Comparison of ENCODE assay signal across 9 cellular contexts in the genomic region with DNA sequence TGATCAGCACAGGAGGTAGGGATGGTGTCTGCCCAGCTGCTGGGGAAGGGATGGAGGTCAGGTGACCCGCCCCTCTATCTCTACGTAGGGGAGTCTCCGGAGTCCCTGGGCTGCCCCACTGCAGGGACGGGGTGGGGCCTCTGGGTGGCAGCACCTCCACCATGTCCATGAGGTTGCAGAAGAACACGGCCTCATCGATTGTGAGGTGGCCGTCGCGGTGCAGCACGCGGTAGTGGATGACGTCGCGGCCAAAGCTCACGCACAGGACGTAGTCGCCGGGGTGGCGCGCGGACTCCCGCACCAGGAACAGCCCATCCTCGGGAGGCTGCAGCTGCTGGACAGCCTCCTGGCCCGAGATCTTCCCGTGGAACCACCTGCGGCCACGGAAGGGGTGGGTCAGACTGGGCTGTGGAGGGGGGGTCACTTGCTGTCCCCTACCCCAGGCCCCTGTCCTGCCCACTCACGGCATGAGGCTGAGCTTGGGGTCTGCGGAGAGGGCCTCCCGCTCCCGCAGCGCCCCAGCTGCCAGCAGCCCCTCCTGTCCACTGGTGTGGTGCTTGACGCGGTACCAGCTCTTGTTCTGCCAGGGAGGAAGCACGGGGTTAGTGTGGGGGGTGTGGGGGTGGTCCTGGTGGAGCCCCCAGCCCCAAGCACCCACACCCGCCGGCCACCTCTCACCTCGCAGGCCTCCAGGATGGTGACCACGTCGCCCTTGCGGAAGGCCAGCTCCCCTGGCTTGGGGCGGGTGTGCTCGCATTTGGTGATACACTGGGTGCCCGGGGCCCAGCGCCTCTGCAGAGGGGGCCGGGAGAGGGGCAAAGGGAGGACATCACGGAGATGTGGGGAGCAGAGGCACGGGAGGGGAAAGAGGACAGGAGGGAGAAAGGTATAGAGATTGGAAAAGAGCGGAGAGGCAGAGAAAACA. TPM values are rescaled to one million over a fixed set of nuclear protein-coding genes. Genes with fewer than 3 reads are reported as not detected.
DNase-seq lines count a peak whose midpoint lies in the region; ATAC-seq and TF ChIP-seq lines count a peak whose summit lies in the region.
"Had no signal": no experiment of that assay in that cellular context is flagged by ENCODE, and none has a peak within 500 bp of the region (broad histone marks: within the 10 kb centered on the region; RNA-seq: fewer than 3 reads in every experiment).

No MANE protein-coding gene starts in this region.

- no peak overlapping the region for H3K4me3 ChIP-seq in gastrocnemius medialis

- TF ChIP-seq CTCF in foreskin keratinocyte (conservative IDR thresholded peaks at IDR 0.05) (peak; percentile 50), gastrocnemius medialis (IDR thresholded peaks at IDR 0.05 in 4 of 5, conservative IDR thresholded peaks at IDR 0.05 in 1 of 5) (peak in 2 of 5 experiments; percentile 12)

- H3K36me3 ChIP-seq in gastrocnemius medialis: no peaks in the 10 kb centered on the region

- H3K27me3 ChIP-seq in foreskin keratinocyte (peaks cover 41% of the 10 kb centered on the region), gastrocnemius medialis (peaks cover 29 to 46% (median 42%) of the 10 kb centered on the region in 3 donors)

- TF ChIP-seq POLR2A in gastrocnemius medialis (IDR thresholded peaks at IDR 0.05): no peak

- H3K9me3 ChIP-seq in gastrocnemius medialis: peaks cover 0 to 19% (median 3%) of the 10 kb centered on the region in 3 donors

- no peak overlapping the region for H3K27ac ChIP-seq in foreskin keratinocyte
- H3K27ac ChIP-seq in gastrocnemius medialis: no peak overlapping the region
- H3K27ac ChIP-seq: epithelial cell of prostate had no signal

- peak; percentile 12 for ATAC-seq in foreskin keratinocyte
- no peak for ATAC-seq in gastrocnemius medialis

- peak; percentile 46 for TF ChIP-seq RAD21 in Ishikawa (IDR thresholded peaks at IDR 0.05; ENCODE audit: low read depth)

- intact Hi-C loops in gastrocnemius medialis (cut with DNase I; ENCODE audit: low total_unique reads): no loop called here

- DNase-seq in activated CD4-positive, alpha-beta T cell treated with anti-CD3 and anti-CD28 coated beads, Interleukin-2, amount 50 U/mL, for 48 hours: peak; percentile 43 to 54
- DNase-seq in foreskin keratinocyte (no peak), gastrocnemius medialis (no peak), NCI-H510A treated with DMSO at 0.1 percent for 48 hours (lab: John Stamatoyannopoulos, UW) (no peak), NCI-H146 treated with DMSO at 0.1 percent for 48 hours (lab: John Stamatoyannopoulos, UW; ENCODE audit: unreplicated experiment) (no peak)
- DNase-seq in stimulated activated CD8-positive, alpha-beta memory T cell treated with anti-CD3 and anti-CD28 coated beads, Interleukin-4, amount 100 ng/mL, for 4 hours (ENCODE audit: low read depth in 2 of 2, low spot score in 1 of 2): peak; percentile 16 to 29
- DNase-seq: GOT3 had no signal

- in situ Hi-C loops in gastrocnemius medialis (cut with MboI; ENCODE audit: low sequenced_read_pairs in 4 of 4): no loop called here

- no peak for TF ChIP-seq EP300 in Ishikawa (IDR thresholded peaks at IDR 0.05; ENCODE audit: borderline replicate concordance)

- H3K4me1 ChIP-seq in foreskin keratinocyte: no peaks in the 10 kb centered on the region
- no peaks in the 10 kb centered on the region for H3K4me1 ChIP-seq in gastrocnemius medialis

TF ChIP-seq in Ishikawa, 13 proteins besides CTCF, POLR2A, EP300 and RAD21:
- no peak for TF ChIP-seq YY1 (IDR thresholded peaks at IDR 0.05; ENCODE audit: low read depth)
- TF ChIP-seq NFIC (IDR thresholded peaks at IDR 0.05): no peak
- TF ChIP-seq ZBTB7A (IDR thresholded peaks at IDR 0.05; ENCODE audit: low read depth): no peak
- no peak for TF ChIP-seq CREB1 (IDR thresholded peaks at IDR 0.05; ENCODE audit: low read depth)
- no peak for TF ChIP-seq EGR1 (IDR thresholded peaks at IDR 0.05)
TF ChIP-seq in Ishikawa: peak in this region for 0.

RNA-seq across cellular contexts. Expression of gene MATK, which starts 2.3 kb away (rescaled TPM):
- total RNA-seq in foreskin keratinocyte: not detected in 2 replicates
- not detected in 2 replicates for polyA plus RNA-seq in foreskin keratinocyte
- total RNA-seq in gastrocnemius medialis: 1 to 10 TPM in 1 of 4 donors, not detected in 3; 1.7 TPM

RNA-seq across cellular contexts. Expression of gene RAX2, which starts 11.9 kb away (rescaled TPM):
- total RNA-seq in foreskin keratinocyte (not detected in 2 replicates), gastrocnemius medialis (not detected)
- not detected in 2 replicates for polyA plus RNA-seq in foreskin keratinocyte

RNA-seq across cellular contexts. Expression of gene MRPL54, which starts 21.4 kb away (rescaled TPM):
- total RNA-seq in foreskin keratinocyte (60.8 and 65.2 TPM in 2 replicates), gastrocnemius medialis (10 to 100 TPM; 23.3 to 86.3 (median 63.3) TPM)
- 94.0 and 100 TPM in 2 replicates for polyA plus RNA-seq in foreskin keratinocyte

RNA-seq across cellular contexts. Expression of gene APBA3, which starts 22.4 kb away (rescaled TPM):
- total RNA-seq in foreskin keratinocyte (14.0 and 16.5 TPM in 2 replicates), gastrocnemius medialis (10 to 100 TPM; 14.0 to 29.6 (median 27.4) TPM)
- 16.2 and 16.6 TPM in 2 replicates for polyA plus RNA-seq in foreskin keratinocyte

Comparison
In these comparisons a context has a peak if more than half of its experiments do, and no peak if none do; other contexts are left out.
1. DNase-seq: peak in activated CD4-positive, alpha-beta T cell treated with anti-CD3 and anti-CD28 coated beads, Interleukin-2, amount 50 U/mL, for 48 hours (2 of 2) and stimulated activated CD8-positive, alpha-beta memory T cell treated with anti-CD3 and anti-CD28 coated beads, Interleukin-4, amount 100 ng/mL, for 4 hours (2 of 2); none in foreskin keratinocyte (0 of 2), gastrocnemius medialis (0 of 2), NCI-H510A treated with DMSO at 0.1 percent for 48 hours (single experiment) and NCI-H146 treated with DMSO at 0.1 percent for 48 hours (single experiment).